In genomic region chr6:148682990-148683389, GRCh38 we compare ENCODE assay signal across 1 cellular context.
TF ChIP-seq lines count a peak whose summit lies in the region.

No MANE protein-coding gene starts in this region.

TF ChIP-seq in IMR-90, 13 proteins besides CTCF, POLR2A, EP300 and RAD21 (continued from another document):
- TF ChIP-seq MAZ (IDR thresholded peaks at IDR 0.05; ENCODE audit: borderline replicate concordance, low read depth, low read length) = no peak
- TF ChIP-seq MXI1 (IDR thresholded peaks at IDR 0.05; ENCODE audit: borderline replicate concordance, low read depth, low read length) = no peak
- no peak for TF ChIP-seq CHD1 (IDR thresholded peaks at IDR 0.05; ENCODE audit: low read depth, low read length)
- TF ChIP-seq, protein P1, sequence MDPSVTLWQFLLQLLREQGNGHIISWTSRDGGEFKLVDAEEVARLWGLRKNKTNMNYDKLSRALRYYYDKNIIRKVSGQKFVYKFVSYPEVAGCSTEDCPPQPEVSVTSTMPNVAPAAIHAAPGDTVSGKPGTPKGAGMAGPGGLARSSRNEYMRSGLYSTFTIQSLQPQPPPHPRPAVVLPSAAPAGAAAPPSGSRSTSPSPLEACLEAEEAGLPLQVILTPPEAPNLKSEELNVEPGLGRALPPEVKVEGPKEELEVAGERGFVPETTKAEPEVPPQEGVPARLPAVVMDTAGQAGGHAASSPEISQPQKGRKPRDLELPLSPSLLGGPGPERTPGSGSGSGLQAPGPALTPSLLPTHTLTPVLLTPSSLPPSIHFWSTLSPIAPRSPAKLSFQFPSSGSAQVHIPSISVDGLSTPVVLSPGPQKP (IDR thresholded peaks at IDR 0.05; ENCODE audit: borderline replicate concordance, low read depth, low read length) = no peak
TF ChIP-seq in IMR-90: peak in this region for 0.
